Comparison of ENCODE assay signal across 30 cellular contexts in the genomic region with DNA sequence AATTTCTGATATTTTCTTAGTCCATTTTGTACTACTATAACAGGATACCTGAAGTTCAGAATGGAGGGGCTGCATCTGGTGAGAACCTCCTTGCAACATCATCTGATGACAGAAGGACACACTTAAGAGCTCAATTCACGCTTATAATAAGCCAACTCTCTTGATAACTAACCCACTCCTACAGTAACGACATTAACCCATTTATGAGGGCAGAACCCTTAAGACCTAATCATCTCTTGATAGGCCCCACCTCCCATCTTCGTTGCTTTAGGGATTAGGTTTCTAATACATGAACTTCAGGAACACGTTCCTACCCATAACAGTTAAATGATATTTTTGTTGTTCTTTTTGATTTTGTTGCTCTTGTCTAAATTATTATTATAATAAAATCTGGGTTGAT.
"Had no signal": no experiment of that assay in that cellular context is flagged by ENCODE, and none has a peak within 500 bp of the region (broad histone marks: within the 10 kb centered on the region; RNA-seq: fewer than 3 reads in every experiment).

No MANE protein-coding gene starts in this region.

- H3K9me3 Mint-ChIP-seq: effector memory CD8-positive, alpha-beta T cell; mesothelial cell of epicardium; naive B cell; natural killer cell treated with Interleukin-12 subunit alpha and Interleukin-12 subunit beta and Interleukin-15 and Interleukin-18, amount 100 ng/mL, for 72 hours; neural crest cell; stimulated activated naive B cell treated with anti-CD40 and anti-IgM and Interleukin-4, amounts not matched to agents 10 μg/mL and 1 μg/mL and 100 μg/mL, for 72 hours; stimulated activated naive CD8-positive, alpha-beta T cell treated with anti-CD3 and anti-CD28 coated beads, Interleukin-15, Interleukin-2, amounts not matched to agents 100 ng/mL and 50 ng/mL, for 24 hours had no signal

- H3K9me3 ChIP-seq: esophagus squamous epithelium, heart right ventricle, left lung, mucosa of descending colon, neutrophil, psoas muscle, spleen, thoracic aorta, tibial nerve, upper lobe of right lung, uterus had no signal

- H3K4me1 ChIP-seq: esophagus squamous epithelium, left lung, parathyroid adenoma, psoas muscle, tibial nerve, upper lobe of right lung, uterus had no signal

- H3K4me3 ChIP-seq: esophagus squamous epithelium, heart right ventricle, left lung, mucosa of descending colon, psoas muscle, skin epidermis, spleen, thoracic aorta, tibial nerve, upper lobe of right lung, uterus had no signal

- DNase-seq: cortex of kidney; effector memory CD8-positive, alpha-beta T cell; erythroblast; esophagus squamous epithelium; foreskin melanocyte; glutamatergic neuron; heart right ventricle; hippocampal formation; left cardiac atrium; left lung; mesenchymal stem cell; mucosa of descending colon; naive B cell; psoas muscle; right cardiac atrium; spleen; stimulated activated CD4-positive, alpha-beta T cell treated with anti-CD3 and anti-CD28 coated beads, Interleukin-4, amount 100 ng/mL, for 4 hours; stimulated activated naive B cell treated with anti-CD40 and anti-IgM and Interleukin-4, amounts not matched to agents 10 μg/mL and 1 μg/mL and 100 μg/mL, for 72 hours; upper lobe of right lung; uterus had no signal

- H3K27ac Mint-ChIP-seq: mesothelial cell of epicardium; naive B cell; natural killer cell treated with Interleukin-12 subunit alpha and Interleukin-12 subunit beta and Interleukin-15 and Interleukin-18, amount 100 ng/mL, for 72 hours; stimulated activated naive B cell treated with anti-CD40 and anti-IgM and Interleukin-4, amounts not matched to agents 10 μg/mL and 1 μg/mL and 100 μg/mL, for 72 hours; stimulated activated naive CD8-positive, alpha-beta T cell treated with anti-CD3 and anti-CD28 coated beads, Interleukin-15, Interleukin-2, amounts not matched to agents 100 ng/mL and 50 ng/mL, for 24 hours had no signal

- H3K27me3 ChIP-seq: esophagus squamous epithelium, heart right ventricle, left lung, neutrophil, spleen, tibial nerve, upper lobe of right lung, uterus had no signal

- H3K9ac ChIP-seq: parathyroid adenoma had no signal

- FAIRE-seq: endometrium had no signal

- H3K4me1 Mint-ChIP-seq: mesothelial cell of epicardium, naive B cell, neural crest cell had no signal

- H3K36me3 ChIP-seq: uterus had no signal

- H3K4me3 Mint-ChIP-seq: effector memory CD8-positive, alpha-beta T cell; mesothelial cell of epicardium; naive B cell; natural killer cell treated with Interleukin-12 subunit alpha and Interleukin-12 subunit beta and Interleukin-15 and Interleukin-18, amount 100 ng/mL, for 72 hours; neural crest cell; stimulated activated naive B cell treated with anti-CD40 and anti-IgM and Interleukin-4, amounts not matched to agents 10 μg/mL and 1 μg/mL and 100 μg/mL, for 72 hours; stimulated activated naive CD8-positive, alpha-beta T cell treated with anti-CD3 and anti-CD28 coated beads, Interleukin-15, Interleukin-2, amounts not matched to agents 100 ng/mL and 50 ng/mL, for 24 hours had no signal

- ATAC-seq: effector memory CD8-positive, alpha-beta T cell; left cardiac atrium; left lung; mucosa of descending colon; natural killer cell treated with Interleukin-12 subunit alpha and Interleukin-12 subunit beta and Interleukin-15 and Interleukin-18, amount 100 ng/mL, for 72 hours; psoas muscle; right cardiac atrium; stimulated activated naive B cell treated with anti-CD40 and anti-IgM and Interleukin-4, amounts not matched to agents 10 μg/mL and 1 μg/mL and 100 μg/mL, for 72 hours; upper lobe of right lung had no signal

- H2AFZ ChIP-seq: parathyroid adenoma had no signal

- H3K27me3 Mint-ChIP-seq: effector memory CD8-positive, alpha-beta T cell; naive B cell; natural killer cell treated with Interleukin-12 subunit alpha and Interleukin-12 subunit beta and Interleukin-15 and Interleukin-18, amount 100 ng/mL, for 72 hours; stimulated activated naive B cell treated with anti-CD40 and anti-IgM and Interleukin-4, amounts not matched to agents 10 μg/mL and 1 μg/mL and 100 μg/mL, for 72 hours; stimulated activated naive CD8-positive, alpha-beta T cell treated with anti-CD3 and anti-CD28 coated beads, Interleukin-15, Interleukin-2, amounts not matched to agents 100 ng/mL and 50 ng/mL, for 24 hours had no signal

- H3K27ac ChIP-seq: esophagus squamous epithelium, left lung, neutrophil, parathyroid adenoma, psoas muscle, skin epidermis, thoracic aorta, tibial nerve, upper lobe of right lung, uterus had no signal

- H3K79me2 ChIP-seq: parathyroid adenoma had no signal
